19 cellular contexts compared by ENCODE assay signal in genomic region chr6:52410979-52411378, GRCh38.
"Had no signal": no experiment of that assay in that cellular context is flagged by ENCODE, and none has a peak within 500 bp of the region (broad histone marks: within the 10 kb centered on the region; RNA-seq: fewer than 3 reads in every experiment).

No MANE protein-coding gene starts in this region.

- H3K36me3 ChIP-seq: gastrocnemius medialis, right atrium auricular region, upper lobe of right lung, WERI-Rb-1 had no signal

- H3K9ac ChIP-seq: SK-N-SH had no signal

- H3K27ac ChIP-seq: gastrocnemius medialis, heart left ventricle, right atrium auricular region, upper lobe of right lung, WERI-Rb-1 had no signal

- DNase-seq: activated CD4-positive, alpha-beta T cell treated with anti-CD3 and anti-CD28 coated beads, Interleukin-2, amount 50 U/mL, for 48 hours; activated naive CD4-positive, alpha-beta T cell treated with anti-CD3 and anti-CD28 coated beads, Interleukin-2, amount 50 U/mL, for 16 hours; amygdala; cerebellar nuclear complex; effector memory CD4-positive, alpha-beta T cell; gastrocnemius medialis; heart left ventricle; nucleus accumbens; SK-N-SH; stimulated activated naive CD8-positive, alpha-beta T cell treated with anti-CD3 and anti-CD28 coated beads, Interleukin-15, Interleukin-2, amounts not matched to agents 100 U/mL and 50 U/mL, for 24 hours; upper lobe of right lung; WERI-Rb-1 had no signal

- ATAC-seq: gastrocnemius medialis; heart left ventricle; natural killer cell treated with Interleukin-12 subunit alpha and Interleukin-12 subunit beta and Interleukin-15 and Interleukin-18, amount 100 ng/mL, for 72 hours; stimulated activated naive CD8-positive, alpha-beta T cell treated with anti-CD3 and anti-CD28 coated beads, Interleukin-15, Interleukin-2, amounts not matched to agents 100 U/mL and 50 U/mL, for 24 hours; upper lobe of right lung had no signal

- H3K9me3 ChIP-seq: gastrocnemius medialis, heart left ventricle, right atrium auricular region, SK-N-SH, upper lobe of right lung had no signal

- H3K36me3 Mint-ChIP-seq: natural killer cell treated with Interleukin-12 subunit alpha and Interleukin-12 subunit beta and Interleukin-15 and Interleukin-18, amount 100 ng/mL, for 72 hours had no signal

- H3K4me2 ChIP-seq: SK-N-SH, smooth muscle cell had no signal

- H3K4me3 Mint-ChIP-seq: dendritic cell treated with granulocyte-macrophage colony-stimulating factor and Interleukin-4, amounts not matched to agents 40 ng/mL and 50 ng/mL, for 4 days; natural killer cell treated with Interleukin-12 subunit alpha and Interleukin-12 subunit beta and Interleukin-15 and Interleukin-18, amount 100 ng/mL, for 72 hours; T-helper 1 cell treated with Interleukin-12 subunit alpha and Interleukin-12 subunit beta and Interleukin-4 antibody, amounts not matched to agents 30 μg/mL and 1 μg/mL, for 36 hours had no signal

- H3K4me1 ChIP-seq: gastrocnemius medialis, right atrium auricular region, upper lobe of right lung had no signal

- H3K27ac Mint-ChIP-seq: dendritic cell treated with granulocyte-macrophage colony-stimulating factor and Interleukin-4, amounts not matched to agents 40 ng/mL and 50 ng/mL, for 4 days; natural killer cell treated with Interleukin-12 subunit alpha and Interleukin-12 subunit beta and Interleukin-15 and Interleukin-18, amount 100 ng/mL, for 72 hours; progenitor cell of endocrine pancreas; T-helper 1 cell treated with Interleukin-12 subunit alpha and Interleukin-12 subunit beta and Interleukin-4 antibody, amounts not matched to agents 30 μg/mL and 1 μg/mL, for 36 hours had no signal

- H3K9me3 Mint-ChIP-seq: dendritic cell treated with granulocyte-macrophage colony-stimulating factor and Interleukin-4, amounts not matched to agents 40 ng/mL and 50 ng/mL, for 4 days; natural killer cell treated with Interleukin-12 subunit alpha and Interleukin-12 subunit beta and Interleukin-15 and Interleukin-18, amount 100 ng/mL, for 72 hours; T-helper 1 cell treated with Interleukin-12 subunit alpha and Interleukin-12 subunit beta and Interleukin-4 antibody, amounts not matched to agents 30 μg/mL and 1 μg/mL, for 36 hours had no signal

- H3K4me3 ChIP-seq: gastrocnemius medialis, heart left ventricle, lung, right atrium auricular region, smooth muscle cell, upper lobe of right lung had no signal

- H3K27me3 ChIP-seq: gastrocnemius medialis, heart left ventricle, right atrium auricular region had no signal

- H3K27me3 Mint-ChIP-seq: progenitor cell of endocrine pancreas had no signal
